8 cellular contexts compared by ENCODE assay signal in the genomic region with DNA sequence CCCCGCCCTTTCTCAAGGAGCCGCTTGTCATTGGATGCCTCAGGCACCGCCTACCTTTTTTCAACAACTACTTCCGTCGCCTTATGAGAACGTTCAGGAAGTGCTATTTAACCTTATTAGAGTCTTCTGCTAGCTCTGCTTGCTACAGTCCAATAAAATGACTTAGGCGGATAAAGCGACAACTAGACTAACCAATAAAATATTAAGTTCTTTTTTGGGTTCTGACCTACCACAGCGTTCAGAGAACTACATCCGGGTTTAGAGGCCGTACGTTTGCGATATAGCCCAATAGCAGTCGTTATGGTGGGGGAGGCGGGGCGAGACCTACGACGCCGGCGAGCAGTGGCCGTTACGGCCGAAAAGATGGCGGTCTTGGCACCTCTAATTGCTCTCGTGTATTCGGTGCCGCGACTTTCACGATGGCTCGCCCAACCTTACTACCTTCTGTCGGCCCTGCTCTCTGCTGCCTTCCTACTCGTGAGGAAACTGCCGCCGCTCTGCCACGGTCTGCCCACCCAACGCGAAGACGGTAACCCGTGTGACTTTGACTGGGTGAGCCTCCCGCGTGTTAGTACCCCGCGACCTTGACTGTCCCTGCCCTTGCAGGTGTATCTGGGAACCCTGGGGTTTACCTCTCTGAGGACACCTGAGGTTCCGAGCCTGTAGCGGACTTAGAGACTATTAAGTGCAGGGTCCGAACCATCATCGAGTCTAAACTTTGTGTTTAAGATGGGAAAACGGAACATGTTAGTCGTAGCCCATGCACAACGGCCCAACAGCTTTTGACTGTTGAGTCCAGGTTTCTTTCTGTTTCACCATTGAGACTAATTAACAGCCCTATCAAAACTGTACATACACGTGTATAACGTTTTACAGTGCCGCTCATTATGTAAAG. TPM values are rescaled to one million over a fixed set of nuclear protein-coding genes. Genes with fewer than 3 reads are reported as not detected.
DNase-seq lines count a peak whose midpoint lies in the region; ATAC-seq and TF ChIP-seq lines count a peak whose summit lies in the region.

A gene with protein sequence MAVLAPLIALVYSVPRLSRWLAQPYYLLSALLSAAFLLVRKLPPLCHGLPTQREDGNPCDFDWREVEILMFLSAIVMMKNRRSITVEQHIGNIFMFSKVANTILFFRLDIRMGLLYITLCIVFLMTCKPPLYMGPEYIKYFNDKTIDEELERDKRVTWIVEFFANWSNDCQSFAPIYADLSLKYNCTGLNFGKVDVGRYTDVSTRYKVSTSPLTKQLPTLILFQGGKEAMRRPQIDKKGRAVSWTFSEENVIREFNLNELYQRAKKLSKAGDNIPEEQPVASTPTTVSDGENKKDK (plus strand): TSS at position 338 of the 895 bp plus-strand sequence. CDS start 26 bp downstream, at position 364.

- H3K27ac Mint-ChIP-seq in HFFc6: peak within 1 kb of the TSS; percentile 91
- H3K27ac Mint-ChIP-seq in activated naive CD4-positive, alpha-beta T cell treated with anti-CD3 and anti-CD28 coated beads, Interleukin-2, amount 10 ng/mL, durations not matched to agents 7 days and 5 days: peak within 1 kb of the TSS; percentile 95

- WGBS in gastroesophageal sphincter (ENCODE audit: low coverage in 1 of 2), 2 donors: 0% methylated on average over 15 to 16 of the region's 53 CpGs

- H3K9me3 Mint-ChIP-seq in HFFc6: no peaks in the 10 kb centered on the region
- no peaks in the 10 kb centered on the region for H3K9me3 Mint-ChIP-seq in activated naive CD4-positive, alpha-beta T cell treated with anti-CD3 and anti-CD28 coated beads, Interleukin-2, amount 10 ng/mL, durations not matched to agents 7 days and 5 days

- TF ChIP-seq POLR2A in NB4 (IDR thresholded peaks at IDR 0.05; ENCODE audit: extremely low read depth, insufficient read length) (peak; percentile 75), gastroesophageal sphincter (IDR thresholded peaks at IDR 0.05) (peak; percentile 32 to 41)

- H3K27me3 ChIP-seq in gastroesophageal sphincter: no peaks in the 10 kb centered on the region
- no peaks in the 10 kb centered on the region for H3K27me3 ChIP-seq in neutrophil

- peaks cover 41% of the 10 kb centered on the region for H3K4me1 Mint-ChIP-seq in HFFc6 (ENCODE audit: low read depth)
- H3K4me1 Mint-ChIP-seq in activated naive CD4-positive, alpha-beta T cell treated with anti-CD3 and anti-CD28 coated beads, Interleukin-2, amount 10 ng/mL, durations not matched to agents 7 days and 5 days: peaks cover 44% of the 10 kb centered on the region

- ATAC-seq in gastroesophageal sphincter: peak; percentile 98

- TF ChIP-seq CTCF in HFFc6 (IDR thresholded peaks at IDR 0.05) (no peak), NB4 (IDR thresholded peaks at IDR 0.05; ENCODE audit: low read depth, low read length) (no peak), gastroesophageal sphincter (IDR thresholded peaks at IDR 0.05) (no peak), neutrophil (IDR thresholded peaks at IDR 0.05) (no peak)

- H3K9ac ChIP-seq in SK-N-MC (ENCODE audit: insufficient read length): peak within 1 kb of the TSS; percentile 96

- CTCF ChIA-PET in activated naive CD4-positive, alpha-beta T cell treated with anti-CD3 and anti-CD28 coated beads, Interleukin-2, amount 10 ng/mL, durations not matched to agents 7 days and 5 days (lab: Charles Lee): interaction anchor here (2.7 kb wide), 1 partner anchor 88 kb away, joined by 15 read pairs; no protein-coding TSS in a partner anchor

- peaks cover 3% of the 10 kb centered on the region for H3K27me3 Mint-ChIP-seq in HFFc6 (ENCODE audit: insufficient read depth)
- no peaks in the 10 kb centered on the region for H3K27me3 Mint-ChIP-seq in activated naive CD4-positive, alpha-beta T cell treated with anti-CD3 and anti-CD28 coated beads, Interleukin-2, amount 10 ng/mL, durations not matched to agents 7 days and 5 days

- no peaks in the 10 kb centered on the region for H3K9me3 ChIP-seq in SK-N-MC (ENCODE audit: low read depth, low read length)
- H3K9me3 ChIP-seq in gastroesophageal sphincter: no peaks in the 10 kb centered on the region
- H3K9me3 ChIP-seq in neutrophil: no peaks in the 10 kb centered on the region

- H3K36me3 Mint-ChIP-seq in HFFc6 (ENCODE audit: low read depth): peaks cover 14% of the 10 kb centered on the region
- H3K36me3 Mint-ChIP-seq in activated naive CD4-positive, alpha-beta T cell treated with anti-CD3 and anti-CD28 coated beads, Interleukin-2, amount 10 ng/mL, durations not matched to agents 7 days and 5 days: peaks cover 14% of the 10 kb centered on the region

- DNase-seq in GM04503 (ENCODE audit: low read depth) (peak; percentile 99), HFFc6 (peak; percentile 100), NB4 (ENCODE audit: low read depth) (peak; percentile 99), SK-N-MC (ENCODE audit: low read depth, low spot score) (peak; percentile 99), substantia nigra (lab: John Stamatoyannopoulos, UW) (peak; percentile 31 to 99 (median 90))
- peak; percentile 95 for DNase-seq in activated naive CD4-positive, alpha-beta T cell treated with anti-CD3 and anti-CD28 coated beads, Interleukin-2, amount 10 ng/mL, durations not matched to agents 7 days and 5 days

- H3K4me3 ChIP-seq in NB4 (ENCODE audit: low read depth, low read length): peak within 1 kb of the TSS; percentile 96
- H3K4me3 ChIP-seq in SK-N-MC: peak within 1 kb of the TSS; percentile 92
- H3K4me3 ChIP-seq in gastroesophageal sphincter: peak within 1 kb of the TSS; percentile 82 to 97
- peak within 1 kb of the TSS; percentile 90 to 99 for H3K4me3 ChIP-seq in neutrophil (ENCODE audit: low read depth in 1 of 2, low read length in 1 of 2)

- H3K36me3 ChIP-seq in SK-N-MC (ENCODE audit: insufficient read depth, low read length) (peaks cover 13% of the 10 kb centered on the region), gastroesophageal sphincter (peaks cover 0 to 5% of the 10 kb centered on the region in 2 donors), neutrophil (no peaks in the 10 kb centered on the region)

- peaks cover 9 to 50% (median 25%) of the 10 kb centered on the region in 3 donors for H3K4me1 ChIP-seq in gastroesophageal sphincter
- peaks cover 22 to 24% of the 10 kb centered on the region in 2 experiments for H3K4me1 ChIP-seq in neutrophil (ENCODE audit: control insufficient read depth in 1 of 2, insufficient read depth in 1 of 2, low read depth in 1 of 2, low read length in 1 of 2)

- H3K27ac ChIP-seq in SK-N-MC: peak within 1 kb of the TSS; percentile 87
- H3K27ac ChIP-seq in gastroesophageal sphincter: peak within 1 kb of the TSS; percentile 88 to 98 (median 92)
- peak within 1 kb of the TSS; percentile 94 for H3K27ac ChIP-seq in neutrophil
- peak within 1 kb of the TSS; percentile 92 for H3K27ac ChIP-seq in substantia nigra (ENCODE audit: low read depth, low read length, poor library complexity, severe bottlenecking)

- peak within 1 kb of the TSS; percentile 99 for H3K4me3 Mint-ChIP-seq in HFFc6
- peak within 1 kb of the TSS; percentile 95 for H3K4me3 Mint-ChIP-seq in activated naive CD4-positive, alpha-beta T cell treated with anti-CD3 and anti-CD28 coated beads, Interleukin-2, amount 10 ng/mL, durations not matched to agents 7 days and 5 days

- no peak for TF ChIP-seq EP300 in gastroesophageal sphincter (IDR thresholded peaks at IDR 0.05)

RNA-seq across cellular contexts. Expression of the gene that starts here (rescaled TPM):
- 100 to 1,000 TPM in 2 of 6 experiments, 10 to 100 TPM in 4; 89.9 to 113 (median 97.2) TPM for total RNA-seq in HFFc6 (2021; fragmentation: NEBNext Ultra II Directional; extraction: Animal tissue kit (Norgen Biotek cat#: 25700))
- 10 to 100 TPM; 44.0 to 52.1 (median 50.0) TPM for total RNA-seq in gastroesophageal sphincter

Comparison
In these comparisons a context has a peak if more than half of its experiments do, and no peak if none do; other contexts are left out.
1. Peak in every context shown above with its lines: DNase-seq, ATAC-seq, H3K4me3 ChIP-seq and H3K27ac ChIP-seq.